9 cellular contexts compared by ENCODE assay signal in the genomic region with DNA sequence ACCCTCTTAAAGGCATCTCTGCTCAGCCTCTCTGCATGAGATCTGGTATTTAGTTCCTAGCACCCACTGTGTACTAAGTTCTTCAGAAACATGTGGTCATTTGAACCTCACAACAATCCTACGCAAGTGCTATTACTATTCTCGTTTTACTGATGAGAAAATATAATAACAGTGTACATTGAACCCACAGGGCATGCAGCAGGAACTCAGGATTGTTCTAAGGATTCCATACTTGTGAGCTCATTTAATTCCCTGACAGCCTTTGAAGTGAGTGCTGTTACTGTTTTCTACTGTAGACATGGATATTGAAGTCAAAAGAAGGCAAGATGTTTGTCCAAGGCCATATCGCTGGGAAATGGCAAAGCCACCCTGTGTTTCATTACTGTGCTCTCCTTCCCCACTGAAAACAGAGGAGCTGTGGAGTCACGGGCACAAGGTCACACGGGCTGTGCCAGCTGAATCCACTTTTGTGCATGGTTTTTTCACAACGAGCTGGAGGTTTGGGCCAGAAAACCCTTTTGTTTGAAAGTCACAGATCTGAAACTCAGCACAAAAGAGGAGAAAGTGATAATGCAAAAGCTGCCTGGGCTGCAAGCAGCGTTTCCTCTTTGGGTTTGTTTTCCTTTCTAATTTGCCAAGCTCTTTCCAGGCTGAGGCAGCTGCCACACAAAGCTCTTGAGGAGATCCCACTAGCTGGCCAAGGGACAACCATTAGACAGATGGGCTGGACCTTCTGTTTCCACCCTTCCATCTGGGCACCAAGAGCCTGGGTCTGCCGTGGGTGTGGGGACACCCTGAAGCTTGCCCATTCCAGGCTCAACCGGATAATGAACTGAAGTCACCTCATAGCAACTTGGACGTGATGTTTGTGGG.
DNase-seq lines count a peak whose midpoint lies in the region; ATAC-seq and TF ChIP-seq lines count a peak whose summit lies in the region.
"Had no signal": no experiment of that assay in that cellular context is flagged by ENCODE, and none has a peak within 500 bp of the region (broad histone marks: within the 10 kb centered on the region; RNA-seq: fewer than 3 reads in every experiment).

No MANE protein-coding gene starts in this region.

- peak overlapping the region; percentile 75 for H3K27ac Mint-ChIP-seq in activated CD4-positive, alpha-beta T cell treated with anti-CD3 and anti-CD28 coated beads for 36 hours
- peak overlapping the region; percentile 88 for H3K27ac Mint-ChIP-seq in osteocyte (ENCODE audit: unreplicated experiment)

- H3F3A ChIP-seq in PC-9 (ENCODE audit: insufficient read depth, low read depth), result no peaks in the 10 kb centered on the region

- CTCF ChIA-PET in activated CD4-positive, alpha-beta T cell treated with anti-CD3 and anti-CD28 coated beads for 36 hours (lab: Charles Lee), result interaction anchor here (0.6 to 3.7 kb wide), 16 partner anchors 9 to 1328 kb away, joined by 3 to 27 read pairs (median 4); no protein-coding TSS in a partner anchor
- CTCF ChIA-PET in PC-9 (lab: Charles Lee), result interaction anchor here (0.5 to 0.6 kb wide), 2 partner anchors 165 to 418 kb away, joined by 3 to 13 read pairs; no protein-coding TSS in a partner anchor

- no peaks in the 10 kb centered on the region for H3K9me3 ChIP-seq in SJCRH30 (replicated peaks)
- no peaks in the 10 kb centered on the region for H3K9me3 ChIP-seq in esophagus (ENCODE audit: control insufficient read depth in 2 of 2, insufficient read depth in 1 of 2, low read depth in 1 of 2, low read length in 1 of 2)
- H3K9me3 ChIP-seq in PC-9 (ENCODE audit: insufficient read depth, low read depth), result no peaks in the 10 kb centered on the region

- H3K36me3 Mint-ChIP-seq in activated CD4-positive, alpha-beta T cell treated with anti-CD3 and anti-CD28 coated beads for 36 hours (ENCODE audit: low read depth), result no peaks in the 10 kb centered on the region
- no peaks in the 10 kb centered on the region for H3K36me3 Mint-ChIP-seq in osteocyte (ENCODE audit: unreplicated experiment)

- H3K4me3 Mint-ChIP-seq in activated CD4-positive, alpha-beta T cell treated with anti-CD3 and anti-CD28 coated beads for 36 hours, result peak overlapping the region; percentile 35
- peak overlapping the region; percentile 23 for H3K4me3 Mint-ChIP-seq in osteocyte (ENCODE audit: unreplicated experiment)

- no peak overlapping the region for H3K4me2 ChIP-seq in PC-9

- no peaks in the 10 kb centered on the region for H3K27me3 Mint-ChIP-seq in activated CD4-positive, alpha-beta T cell treated with anti-CD3 and anti-CD28 coated beads for 36 hours
- no peaks in the 10 kb centered on the region for H3K27me3 Mint-ChIP-seq in osteocyte (ENCODE audit: unreplicated experiment)

- peak; percentile 20 for ATAC-seq in activated CD4-positive, alpha-beta T cell treated with anti-CD3 and anti-CD28 coated beads for 36 hours
- no peak for ATAC-seq in GM18870 (IDR thresholded peaks at IDR 0.05; ENCODE audit: unreplicated experiment)

- BruUV-seq in PC-9 (replicated peaks; lab: Mats Ljungman, UMichigan), result no TSS peak

- no peaks in the 10 kb centered on the region for H3K9me3 Mint-ChIP-seq in activated CD4-positive, alpha-beta T cell treated with anti-CD3 and anti-CD28 coated beads for 36 hours (ENCODE audit: low read depth)
- no peaks in the 10 kb centered on the region for H3K9me3 Mint-ChIP-seq in osteocyte (ENCODE audit: unreplicated experiment)

- peaks cover 31% of the 10 kb centered on the region for H3K4me1 Mint-ChIP-seq in activated CD4-positive, alpha-beta T cell treated with anti-CD3 and anti-CD28 coated beads for 36 hours
- peaks cover 37% of the 10 kb centered on the region for H3K4me1 Mint-ChIP-seq in osteocyte (ENCODE audit: unreplicated experiment)

- H3K79me2 ChIP-seq in PC-9 (ENCODE audit: low read depth), result no peaks in the 10 kb centered on the region

- no peaks in the 10 kb centered on the region for H4K20me1 ChIP-seq in PC-9 (ENCODE audit: insufficient read depth)

- peaks cover 33% of the 10 kb centered on the region for H3K4me1 ChIP-seq in SJCRH30
- no peaks in the 10 kb centered on the region for H3K4me1 ChIP-seq in esophagus (ENCODE audit: control insufficient read depth in 2 of 2, insufficient read depth in 2 of 2, low read length in 1 of 2)
- no peaks in the 10 kb centered on the region for H3K4me1 ChIP-seq in PC-9 (replicated peaks; ENCODE audit: insufficient read depth)

- H3K27ac ChIP-seq in SJCRH30, result no peak overlapping the region; the same call in 1 of the 2 replicates
- peak overlapping the region; percentile 38 to 53 for H3K27ac ChIP-seq in esophagus (ENCODE audit: low read depth in 2 of 2, low read length in 1 of 2)
- H3K27ac ChIP-seq in PC-9, result no peak overlapping the region

- intact Hi-C loops in activated CD4-positive, alpha-beta T cell treated with anti-CD3 and anti-CD28 coated beads for 36 hours (cut with DNase I, micrococcal nuclease), result loop anchor here (2.0 to 5.0 kb wide), 3 partner anchors 231 to 539 kb away; a partner anchor contains a TSS
- intact Hi-C loops in PC-9 (cut with micrococcal nuclease; ENCODE audit: unreplicated experiment), result loop anchor here (10.0 kb wide), 1 partner anchor 422 kb away; a partner anchor contains a TSS

- peak; percentile 20 for DNase-seq in activated CD4-positive, alpha-beta T cell treated with anti-CD3 and anti-CD28 coated beads for 36 hours
- DNase-seq in activated CD4-positive, alpha-beta T cell treated with anti-CD3 and anti-CD28 coated beads, Interleukin-2, amount 50 U/mL, for 4 hours, result no peak
- DNase-seq in SJCRH30, result peak; percentile 22 to 40
- no peak for DNase-seq in osteocyte (ENCODE audit: extremely low spot score, unreplicated experiment)
- no peak for DNase-seq in NCI-H526 (lab: John Stamatoyannopoulos, UW)
- no peak for DNase-seq in PC-9

- no peak overlapping the region for H2AFZ ChIP-seq in PC-9

- H3K27me3 ChIP-seq in SJCRH30 (no peaks in the 10 kb centered on the region), esophagus (ENCODE audit: control insufficient read depth in 1 of 2, insufficient read depth in 2 of 2, low read length in 2 of 2) (no peaks in the 10 kb centered on the region), PC-9 (ENCODE audit: insufficient read depth, low read depth) (no peaks in the 10 kb centered on the region)

- H3K9me2 ChIP-seq in PC-9 (ENCODE audit: insufficient read depth), result no peaks in the 10 kb centered on the region

- no peak for TF ChIP-seq CTCF in osteocyte (IDR thresholded peaks at IDR 0.05)
- no peak for TF ChIP-seq CTCF in PC-9 (conservative IDR thresholded peaks at IDR 0.05)

- no peaks in the 10 kb centered on the region for H3K36me3 ChIP-seq in SJCRH30
- H3K36me3 ChIP-seq in esophagus (ENCODE audit: control insufficient read depth in 2 of 2, insufficient read depth in 2 of 2, low read length in 1 of 2), result no peaks in the 10 kb centered on the region
- no peaks in the 10 kb centered on the region for H3K36me3 ChIP-seq in PC-9 (ENCODE audit: low read depth)

- WGBS in esophagus, 2 donors, result 34 to 36% methylated on average over 10 of the region's 10 CpGs

- POLR2A ChIA-PET in activated CD4-positive, alpha-beta T cell treated with anti-CD3 and anti-CD28 coated beads for 36 hours (lab: Charles Lee), result no interaction called here
- POLR2A ChIA-PET in PC-9 (lab: Charles Lee; ENCODE audit: unreplicated experiment), result interaction anchor here (0.6 kb wide), 1 partner anchor 163 kb away, joined by 3 read pairs; no protein-coding TSS in a partner anchor

- H3K4me3 ChIP-seq in SJCRH30 (no peak overlapping the region), esophagus (ENCODE audit: low read depth in 1 of 2, low read length in 2 of 2) (no peak overlapping the region), PC-9 (no peak overlapping the region)
- H3K4me3 ChIP-seq: lung had no signal

Comparison
In these comparisons a context has a peak if more than half of its experiments do, and no peak if none do; other contexts are left out.
1. DNase-seq: peak in activated CD4-positive, alpha-beta T cell treated with anti-CD3 and anti-CD28 coated beads for 36 hours (single experiment) and SJCRH30 (2 of 2); none in activated CD4-positive, alpha-beta T cell treated with anti-CD3 and anti-CD28 coated beads, Interleukin-2, amount 50 U/mL, for 4 hours (0 of 2), osteocyte (single experiment), NCI-H526 (0 of 2) and PC-9 (0 of 2).
2. H3K27ac ChIP-seq: peak in esophagus (2 of 2); none in SJCRH30 (single experiment) and PC-9 (single experiment).